Comparison of ENCODE assay signal across 13 cellular contexts in the genomic region with DNA sequence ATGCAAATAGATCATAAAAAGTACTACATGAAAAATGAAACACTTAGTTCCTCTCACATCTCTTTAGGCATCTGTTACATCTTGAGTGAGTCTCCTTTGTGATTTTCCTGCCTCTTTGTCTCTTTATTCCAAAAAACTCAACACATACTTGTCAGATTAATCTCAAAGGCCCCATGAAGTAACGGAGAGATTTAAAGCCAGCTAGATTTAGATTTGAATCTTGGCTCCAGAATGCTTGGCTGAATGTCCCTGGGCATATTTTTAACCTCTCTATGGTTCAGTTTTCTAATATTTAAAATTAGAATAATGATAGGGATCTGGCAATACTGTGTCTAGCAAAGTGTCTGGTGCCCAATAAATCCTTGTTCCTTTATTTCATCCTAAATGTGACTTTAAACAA.
"Had no signal": no experiment of that assay in that cellular context is flagged by ENCODE, and none has a peak within 500 bp of the region (broad histone marks: within the 10 kb centered on the region; RNA-seq: fewer than 3 reads in every experiment).

No MANE protein-coding gene starts in this region.

- H3K27me3 Mint-ChIP-seq: activated CD4-positive, alpha-beta memory T cell treated with anti-CD3 and anti-CD28 coated beads for 36 hours; activated naive CD4-positive, alpha-beta T cell treated with anti-CD3 and anti-CD28 coated beads, Interleukin-2, amount 10 ng/mL, durations not matched to agents 7 days and 5 days; activated T-cell treated with anti-CD3 and anti-CD28 coated beads, Interleukin-2, amount 50 U/mL, for 24 hours had no signal

- H3K36me3 ChIP-seq: stomach had no signal

- H3K4me3 ChIP-seq: stomach, testis had no signal

- ATAC-seq: sciatic nerve had no signal

- H3K27ac Mint-ChIP-seq: activated CD4-positive, alpha-beta memory T cell treated with anti-CD3 and anti-CD28 coated beads for 36 hours; activated naive CD4-positive, alpha-beta T cell treated with anti-CD3 and anti-CD28 coated beads, Interleukin-2, amount 10 ng/mL, durations not matched to agents 7 days and 5 days; activated T-cell treated with anti-CD3 and anti-CD28 coated beads, Interleukin-2, amount 50 U/mL, for 24 hours; endodermal cell had no signal

- DNase-seq: activated CD4-positive, alpha-beta memory T cell treated with anti-CD3 and anti-CD28 coated beads for 36 hours; activated naive CD4-positive, alpha-beta T cell treated with anti-CD3 and anti-CD28 coated beads, Interleukin-2, amount 10 ng/mL, durations not matched to agents 7 days and 5 days; activated T-cell treated with anti-CD3 and anti-CD28 coated beads, Interleukin-2, amount 50 U/mL, for 24 hours; dorsolateral prefrontal cortex; endodermal cell; glutamatergic neuron; kidney glomerular epithelial cell; nephron progenitor cell; stimulated activated CD4-positive, alpha-beta T cell treated with anti-CD3 and anti-CD28 coated beads, Interleukin-12 subunit alpha, Interleukin-12 subunit beta, amount 100 ng/mL, for 4 hours; stimulated activated CD4-positive, alpha-beta T cell treated with anti-CD3 and anti-CD28 coated beads, Interleukin-2, amount 100 ng/mL, for 24 hours; stomach; testis had no signal

- H3K4me1 Mint-ChIP-seq: activated naive CD4-positive, alpha-beta T cell treated with anti-CD3 and anti-CD28 coated beads, Interleukin-2, amount 10 ng/mL, durations not matched to agents 7 days and 5 days; nephron progenitor cell had no signal

- H3K4me1 ChIP-seq: testis had no signal

- H3K36me3 Mint-ChIP-seq: activated CD4-positive, alpha-beta memory T cell treated with anti-CD3 and anti-CD28 coated beads for 36 hours; activated naive CD4-positive, alpha-beta T cell treated with anti-CD3 and anti-CD28 coated beads, Interleukin-2, amount 10 ng/mL, durations not matched to agents 7 days and 5 days had no signal

- H3K27me3 ChIP-seq: dorsolateral prefrontal cortex, stomach, testis had no signal

- H3K4me3 Mint-ChIP-seq: activated CD4-positive, alpha-beta memory T cell treated with anti-CD3 and anti-CD28 coated beads for 36 hours; activated naive CD4-positive, alpha-beta T cell treated with anti-CD3 and anti-CD28 coated beads, Interleukin-2, amount 10 ng/mL, durations not matched to agents 7 days and 5 days; activated T-cell treated with anti-CD3 and anti-CD28 coated beads, Interleukin-2, amount 50 U/mL, for 24 hours; endodermal cell; nephron progenitor cell had no signal

- H3K9me3 Mint-ChIP-seq: activated CD4-positive, alpha-beta memory T cell treated with anti-CD3 and anti-CD28 coated beads for 36 hours; endodermal cell; nephron progenitor cell had no signal

- H3K9me3 ChIP-seq: stomach, testis had no signal

- H3K27ac ChIP-seq: testis had no signal
